In the genomic region with DNA sequence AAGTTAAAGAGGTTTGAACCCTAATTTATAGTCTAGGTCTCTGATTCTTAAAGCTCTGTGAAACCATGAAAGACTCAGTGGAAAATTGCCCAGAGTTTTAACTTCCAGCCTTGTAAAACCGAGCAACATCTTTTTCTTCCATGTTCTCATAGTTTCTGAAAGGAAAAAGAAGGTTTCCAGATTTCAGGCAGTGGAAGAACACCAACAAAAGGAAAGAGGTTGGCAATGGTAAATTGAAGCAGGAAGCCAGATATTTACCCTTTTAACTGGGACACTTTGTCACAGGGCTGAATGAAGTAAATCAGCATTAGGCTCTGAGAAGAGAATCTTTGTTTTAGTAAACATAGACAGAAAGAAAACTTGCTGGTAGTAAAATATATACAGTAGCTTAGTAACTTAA, we compare ENCODE assay signal across 15 cellular contexts.
DNase-seq lines count a peak whose midpoint lies in the region; TF ChIP-seq lines count a peak whose summit lies in the region.
"Had no signal": no experiment of that assay in that cellular context is flagged by ENCODE, and none has a peak within 500 bp of the region (broad histone marks: within the 10 kb centered on the region; RNA-seq: fewer than 3 reads in every experiment).

No MANE protein-coding gene starts in this region.

- H3K4me1 ChIP-seq in CD8-positive, alpha-beta memory T cell (ENCODE audit: insufficient read depth, low read length): no peaks in the 10 kb centered on the region
- H3K4me1 ChIP-seq: BE2C, Caco-2 had no signal

- POLR2A ChIA-PET in MCF 10A (lab: Yijun Ruan, JAX): no interaction called here
- POLR2A ChIA-PET in CD8-positive, alpha-beta memory T cell (lab: Charles Lee): no interaction called here

- intact Hi-C loops in MCF 10A (cut with micrococcal nuclease): no loop called here

- no peak overlapping the region for H3K4me3 ChIP-seq in CD8-positive, alpha-beta memory T cell (ENCODE audit: low read length)
- H3K4me3 ChIP-seq: GM23338 had no signal

- H3K4me3 Mint-ChIP-seq in MCF 10A (ENCODE audit: unreplicated experiment): no peak overlapping the region
- H3K4me3 Mint-ChIP-seq in CD8-positive, alpha-beta memory T cell: no peak overlapping the region
- H3K4me3 Mint-ChIP-seq: CD4-positive, CD25-positive, alpha-beta regulatory T cell; GM23338 had no signal

- H3K9me3 Mint-ChIP-seq in MCF 10A (ENCODE audit: unreplicated experiment): peaks cover 18% of the 10 kb centered on the region
- peaks cover 6 to 20% (median 9%) of the 10 kb centered on the region in 5 donors for H3K9me3 Mint-ChIP-seq in CD8-positive, alpha-beta memory T cell

- in situ Hi-C loops in G401 (cut with HindIII; ENCODE audit: low sequenced_read_pairs) (no loop called here), GM13977 (cut with MboI; ENCODE audit: low pct_unique_long_range_greater_than_20kb, low sequenced_read_pairs, unreplicated experiment) (no loop called here)

- no peak for TF ChIP-seq CTCF in GM13977 (IDR thresholded peaks at IDR 0.05; ENCODE audit: extremely low read depth, insufficient read depth, missing control alignments)
- TF ChIP-seq CTCF in MCF 10A (IDR thresholded peaks at IDR 0.05; ENCODE audit: unreplicated experiment): no peak

- no peaks in the 10 kb centered on the region for H3K27me3 ChIP-seq in layer of hippocampus (ENCODE audit: control insufficient read depth, insufficient read depth, low read length)
- no peaks in the 10 kb centered on the region for H3K27me3 ChIP-seq in CD8-positive, alpha-beta memory T cell (ENCODE audit: insufficient read depth, low read length, poor library complexity, severe bottlenecking)
- H3K27me3 ChIP-seq: BE2C had no signal

- BruUV-seq in MCF 10A (replicated peaks; lab: Mats Ljungman, UMichigan): no TSS peak

- peaks cover 9% of the 10 kb centered on the region for H3K4me1 Mint-ChIP-seq in MCF 10A (ENCODE audit: insufficient read depth, unreplicated experiment)
- H3K4me1 Mint-ChIP-seq in CD8-positive, alpha-beta memory T cell: no peaks in the 10 kb centered on the region
- H3K4me1 Mint-ChIP-seq: CD4-positive, CD25-positive, alpha-beta regulatory T cell had no signal

- CTCF ChIA-PET in MCF 10A (lab: Yijun Ruan, JAX): no interaction called here
- CTCF ChIA-PET in CD8-positive, alpha-beta memory T cell (lab: Charles Lee): no interaction called here

- H3K9me3 ChIP-seq in CD8-positive, alpha-beta memory T cell (ENCODE audit: low read length): no peaks in the 10 kb centered on the region
- H3K9me3 ChIP-seq: BE2C had no signal

- H3K36me3 ChIP-seq in CD8-positive, alpha-beta memory T cell (ENCODE audit: insufficient read depth, low read length): no peaks in the 10 kb centered on the region
- H3K36me3 ChIP-seq: BE2C had no signal

- H3K27ac Mint-ChIP-seq in MCF 10A (ENCODE audit: low read depth, unreplicated experiment): no peak overlapping the region
- no peak overlapping the region for H3K27ac Mint-ChIP-seq in CD8-positive, alpha-beta memory T cell
- H3K27ac Mint-ChIP-seq: CD4-positive, CD25-positive, alpha-beta regulatory T cell; GM23338 had no signal

- DNase-seq in G401 (ENCODE audit: low spot score): peak; percentile 19
- peak; percentile 9 for DNase-seq in cerebellar cortex (ENCODE audit: low spot score)
- DNase-seq in pons (ENCODE audit: low spot score): peak; percentile 59
- no peak for DNase-seq in NCI-H526 treated with DMSO at 0.1 percent for 48 hours (lab: John Stamatoyannopoulos, UW)
- DNase-seq in GM13977 (ENCODE audit: low spot score): no peak
- DNase-seq in MCF 10A (ENCODE audit: unreplicated experiment): no peak
- DNase-seq in CD8-positive, alpha-beta memory T cell: no peak
- DNase-seq: BE2C; C1 segment of cervical spinal cord; Caco-2; CD4-positive, CD25-positive, alpha-beta regulatory T cell; GDM1; H7 had no signal

- H3K27ac ChIP-seq in layer of hippocampus (ENCODE audit: low read depth, low read length): peak overlapping the region; percentile 24
- H3K27ac ChIP-seq in CD8-positive, alpha-beta memory T cell (ENCODE audit: low read depth, low read length): no peak overlapping the region

- H3K27me3 Mint-ChIP-seq in MCF 10A (ENCODE audit: insufficient read depth, unreplicated experiment): no peaks in the 10 kb centered on the region
- no peaks in the 10 kb centered on the region for H3K27me3 Mint-ChIP-seq in CD8-positive, alpha-beta memory T cell
- H3K27me3 Mint-ChIP-seq: CD4-positive, CD25-positive, alpha-beta regulatory T cell had no signal

- no peaks in the 10 kb centered on the region for H3K36me3 Mint-ChIP-seq in MCF 10A (ENCODE audit: insufficient read depth, unreplicated experiment)
- H3K36me3 Mint-ChIP-seq in CD8-positive, alpha-beta memory T cell: no peaks in the 10 kb centered on the region
- H3K36me3 Mint-ChIP-seq: CD4-positive, CD25-positive, alpha-beta regulatory T cell had no signal

Comparison
In these comparisons a context has a peak if more than half of its experiments do, and no peak if none do; other contexts are left out.
1. DNase-seq: peak in G401 (single experiment), cerebellar cortex (single experiment) and pons (single experiment); none in NCI-H526 treated with DMSO at 0.1 percent for 48 hours (single experiment), GM13977 (single experiment), MCF 10A (single experiment) and CD8-positive, alpha-beta memory T cell (0 of 5).